8 cellular contexts compared by ENCODE assay signal in the genomic region with DNA sequence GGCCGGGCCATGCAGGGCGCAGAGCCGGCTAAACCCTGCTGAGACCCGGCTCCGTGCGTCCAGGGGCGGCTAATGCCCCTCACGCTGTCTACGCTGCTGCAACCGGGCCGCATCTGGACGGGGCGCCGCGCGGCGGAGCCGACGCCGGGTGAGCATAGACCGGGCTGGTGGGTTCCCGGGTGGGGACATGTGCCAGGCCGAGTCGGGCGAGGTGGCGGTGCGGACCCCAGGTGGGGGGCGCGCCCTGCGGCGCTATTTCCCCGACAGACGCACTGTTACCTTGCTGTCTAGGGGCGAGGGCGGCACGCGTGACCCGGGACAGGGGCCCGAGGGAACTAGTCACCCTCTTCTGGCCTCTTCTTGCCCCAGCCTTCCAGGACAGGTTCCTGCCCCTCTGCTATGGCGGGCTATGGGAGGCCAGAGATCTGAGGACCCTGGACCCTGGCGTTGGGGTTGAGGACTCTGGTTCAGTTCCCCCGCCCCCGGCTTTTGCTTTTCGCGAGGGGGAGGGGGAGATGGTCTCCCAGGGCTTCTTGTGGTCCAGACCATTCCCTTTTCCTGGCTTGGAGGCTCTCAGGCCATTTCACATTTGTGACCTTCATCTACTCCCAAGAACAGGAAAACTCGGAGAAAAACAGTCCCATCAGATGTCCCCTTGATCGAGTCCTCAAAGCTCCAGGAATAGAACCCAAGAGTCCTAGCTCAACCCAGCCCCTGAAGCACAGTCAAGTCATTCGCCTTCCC. TPM values are rescaled to one million over a fixed set of nuclear protein-coding genes. Genes with fewer than 3 reads are reported as not detected.
DNase-seq lines count a peak whose midpoint lies in the region; ATAC-seq, FAIRE-seq and TF ChIP-seq lines count a peak whose summit lies in the region.

No MANE protein-coding gene starts in this region.

- no peaks in the 10 kb centered on the region for H3K9me3 Mint-ChIP-seq in neural crest cell

- peak overlapping the region; percentile 55 for H3K27ac ChIP-seq in RWPE2 (ENCODE audit: poor library complexity, severe bottlenecking)

- TF ChIP-seq CTCF in GM12875 (IDR thresholded peaks at IDR 0.05; ENCODE audit: borderline replicate concordance, insufficient read depth, low read depth, low read length) (no peak), RWPE2 (IDR thresholded peaks at IDR 0.05; ENCODE audit: poor library complexity, severe bottlenecking) (no peak), epithelial cell of esophagus (IDR thresholded peaks at IDR 0.05; ENCODE audit: insufficient read depth, low read depth, low read length, missing control alignments) (no peak), neural crest cell (conservative IDR thresholded peaks at IDR 0.05) (no peak)

- DNase-seq in RWPE2 (ENCODE audit: low spot score) (no peak), epithelial cell of esophagus (ENCODE audit: low read depth) (no peak), neural crest cell (ENCODE audit: low read depth, low spot score) (no peak), NCI-H510A treated with DMSO at 0.1 percent for 48 hours (lab: John Stamatoyannopoulos, UW) (no peak), GM12892 (ENCODE audit: insufficient read length) (no peak), NCI-H524 (lab: John Stamatoyannopoulos, UW) (no peak)

- no peaks in the 10 kb centered on the region for H3K9me3 ChIP-seq in RWPE2 (ENCODE audit: severe bottlenecking)

- H3K36me3 Mint-ChIP-seq in neural crest cell (ENCODE audit: low read depth): no peaks in the 10 kb centered on the region

- no peak overlapping the region for H3K27ac Mint-ChIP-seq in neural crest cell (ENCODE audit: unreplicated experiment)

- ATAC-seq in HG02642 (IDR thresholded peaks at IDR 0.05; ENCODE audit: poor library complexity, unreplicated experiment) (peak; percentile 37), RWPE2 (ENCODE audit: low read depth) (peak; percentile 3; the same call in 2 of the 3 replicates)

- H3K4me3 ChIP-seq in GM12875 (ENCODE audit: low read depth, low read length) (peak overlapping the region; percentile 73), RWPE2 (ENCODE audit: severe bottlenecking) (peak overlapping the region; percentile 65), epithelial cell of esophagus (ENCODE audit: low read length) (peak overlapping the region; percentile 85)

- no peaks in the 10 kb centered on the region for H3K4me1 ChIP-seq in RWPE2 (ENCODE audit: insufficient read depth, poor library complexity, severe bottlenecking)

- H3K4me1 Mint-ChIP-seq in neural crest cell: peaks cover 7% of the 10 kb centered on the region

- no peaks in the 10 kb centered on the region for H3K27me3 ChIP-seq in RWPE2 (ENCODE audit: insufficient read depth, poor library complexity, severe bottlenecking)

- peak overlapping the region; percentile 95 for H3K4me3 Mint-ChIP-seq in neural crest cell

- peaks cover 24% of the 10 kb centered on the region for H3K36me3 ChIP-seq in RWPE2 (ENCODE audit: low read depth)

- peaks cover 2% of the 10 kb centered on the region for H3K27me3 Mint-ChIP-seq in neural crest cell (ENCODE audit: low read depth)

- TF ChIP-seq POLR2A in GM12892 (IDR thresholded peaks at IDR 0.05; ENCODE audit: low read depth, low read length): no peak

- FAIRE-seq in GM12892 (lab: Jason Lieb, UNC): no peak

RNA-seq across cellular contexts. Expression of a gene that starts 0.5 kb away (rescaled TPM):
- 43.0 and 45.6 TPM in 2 replicates for total RNA-seq in neural crest cell
- polyA plus RNA-seq in GM12892 (2012; ENCODE audit: missing spikeins): 2.8 TPM

RNA-seq across cellular contexts. Expression of a gene that starts 18.2 kb away (rescaled TPM):
- 50.8 and 51.0 TPM in 2 replicates for total RNA-seq in neural crest cell
- 24.3 TPM for polyA plus RNA-seq in GM12892 (2012; ENCODE audit: missing spikeins)

RNA-seq across cellular contexts. Expression of a gene that starts 18.6 kb away (rescaled TPM):
- total RNA-seq in neural crest cell: 33.4 and 35.0 TPM in 2 replicates
- polyA plus RNA-seq in GM12892 (2012; ENCODE audit: missing spikeins): 24.5 TPM

RNA-seq across cellular contexts. Expression of a gene that starts 30.3 kb away (rescaled TPM):
- total RNA-seq in neural crest cell: 69.9 and 73.2 TPM in 2 replicates
- polyA plus RNA-seq in GM12892 (2012; ENCODE audit: missing spikeins): 41.0 TPM
